8 cellular contexts compared by ENCODE assay signal in genomic region chr1:198681831-198682756, GRCh38. TPM values are rescaled to one million over a fixed set of nuclear protein-coding genes. Genes with fewer than 3 reads are reported as not detected.
DNase-seq lines count a peak whose midpoint lies in the region; ATAC-seq and TF ChIP-seq lines count a peak whose summit lies in the region.

No MANE protein-coding gene starts in this region.

- WGBS in heart left ventricle, 4 donors, result 32 to 38% (median 34%) methylated on average over 7 of the region's 7 CpGs

- peak overlapping the region; percentile 5; the same call in 1 of the 2 replicates for H3K27ac ChIP-seq in SJCRH30
- peak overlapping the region in 5 of 12 donors; percentile 6 to 87 (median 31) for H3K27ac ChIP-seq in heart left ventricle

- no peaks in the 10 kb centered on the region for H3K27me3 Mint-ChIP-seq in activated naive CD4-positive, alpha-beta T cell treated with anti-CD3 and anti-CD28 coated beads, Interleukin-2, amount 10 ng/mL, durations not matched to agents 7 days and 5 days

- no peaks in the 10 kb centered on the region for H3K9me3 Mint-ChIP-seq in activated naive CD4-positive, alpha-beta T cell treated with anti-CD3 and anti-CD28 coated beads, Interleukin-2, amount 10 ng/mL, durations not matched to agents 7 days and 5 days

- H3K4me3 ChIP-seq in SJCRH30, result peak overlapping the region; percentile 28
- peak overlapping the region in 1 of 12 donors; percentile 23 for H3K4me3 ChIP-seq in heart left ventricle
- peak overlapping the region; percentile 11 for H3K4me3 ChIP-seq in skeletal muscle cell (ENCODE audit: low read depth, low read length)

- peaks cover 10% of the 10 kb centered on the region for H3K4me1 ChIP-seq in SJCRH30
- H3K4me1 ChIP-seq in heart left ventricle, result peaks cover 0 to 93% (median 0%) of the 10 kb centered on the region in 12 donors

- H3K4me3 Mint-ChIP-seq in activated naive CD4-positive, alpha-beta T cell treated with anti-CD3 and anti-CD28 coated beads, Interleukin-2, amount 10 ng/mL, durations not matched to agents 7 days and 5 days, result peak overlapping the region; percentile 68

- no peaks in the 10 kb centered on the region for H3K9me3 ChIP-seq in SJCRH30 (replicated peaks)
- H3K9me3 ChIP-seq in heart left ventricle, result no peaks in the 10 kb centered on the region

- H3K36me3 Mint-ChIP-seq in activated naive CD4-positive, alpha-beta T cell treated with anti-CD3 and anti-CD28 coated beads, Interleukin-2, amount 10 ng/mL, durations not matched to agents 7 days and 5 days, result peaks cover 53% of the 10 kb centered on the region

- peak overlapping the region; percentile 92 for H3K27ac Mint-ChIP-seq in activated naive CD4-positive, alpha-beta T cell treated with anti-CD3 and anti-CD28 coated beads, Interleukin-2, amount 10 ng/mL, durations not matched to agents 7 days and 5 days

- CTCF ChIA-PET in activated naive CD4-positive, alpha-beta T cell treated with anti-CD3 and anti-CD28 coated beads, Interleukin-2, amount 10 ng/mL, durations not matched to agents 7 days and 5 days (lab: Charles Lee), result interaction anchor here (0.8 to 3.4 kb wide), 11 partner anchors 13 to 159 kb away, joined by 3 to 17 read pairs (median 5); no protein-coding TSS in a partner anchor

- peak; percentile 95 for DNase-seq in EL
- peak; percentile 32 for DNase-seq in HuH-7 (ENCODE audit: low spot score)
- DNase-seq in SJCRH30, result peak; percentile 46 to 63
- DNase-seq in activated naive CD4-positive, alpha-beta T cell treated with anti-CD3 and anti-CD28 coated beads, Interleukin-2, amount 10 ng/mL, durations not matched to agents 7 days and 5 days, result peak; percentile 90
- peak; percentile 47 to 68 (median 55) for DNase-seq in heart left ventricle
- DNase-seq in skeletal muscle cell (ENCODE audit: low read depth), result peak; percentile 88
- DNase-seq in DMS114 treated with DMSO at 0.1 percent for 48 hours (lab: John Stamatoyannopoulos, UW; ENCODE audit: unreplicated experiment), result no peak

- H3K4me1 Mint-ChIP-seq in activated naive CD4-positive, alpha-beta T cell treated with anti-CD3 and anti-CD28 coated beads, Interleukin-2, amount 10 ng/mL, durations not matched to agents 7 days and 5 days, result peaks cover 88% of the 10 kb centered on the region

- ATAC-seq in GM21529 (IDR thresholded peaks at IDR 0.05; ENCODE audit: unreplicated experiment) (peak; percentile 91), heart left ventricle (peak; percentile 75 to 93 (median 86))

- H3K36me3 ChIP-seq in SJCRH30 (no peaks in the 10 kb centered on the region), heart left ventricle (no peaks in the 10 kb centered on the region)

- no peaks in the 10 kb centered on the region for H3K27me3 ChIP-seq in SJCRH30
- no peaks in the 10 kb centered on the region for H3K27me3 ChIP-seq in heart left ventricle

- no peak for TF ChIP-seq CTCF in heart left ventricle (IDR thresholded peaks at IDR 0.05)

- intact Hi-C loops in heart left ventricle (cut with DNase I), result no loop called here

- no peak for TF ChIP-seq POLR2A in heart left ventricle (IDR thresholded peaks at IDR 0.05)

RNA-seq across cellular contexts. Expression of gene PTPRC, which starts 43.3 kb away (rescaled TPM):
- total RNA-seq in SJCRH30 (2014; rRNA removed; shearing (Covaris generic)), result not detected in 2 replicates
- 10 to 100 TPM in 2 of 9 donors, 1 to 10 TPM in 7; 3.4 to 99.3 (median 5.2) TPM for total RNA-seq in heart left ventricle
- polyA plus RNA-seq in heart left ventricle, result 1 to 10 TPM in 1 of 2 donors, under 1 TPM in 1; 0.65 to 2.6 TPM
